ENCODE assay signal across 8 cellular contexts in the genomic region with DNA sequence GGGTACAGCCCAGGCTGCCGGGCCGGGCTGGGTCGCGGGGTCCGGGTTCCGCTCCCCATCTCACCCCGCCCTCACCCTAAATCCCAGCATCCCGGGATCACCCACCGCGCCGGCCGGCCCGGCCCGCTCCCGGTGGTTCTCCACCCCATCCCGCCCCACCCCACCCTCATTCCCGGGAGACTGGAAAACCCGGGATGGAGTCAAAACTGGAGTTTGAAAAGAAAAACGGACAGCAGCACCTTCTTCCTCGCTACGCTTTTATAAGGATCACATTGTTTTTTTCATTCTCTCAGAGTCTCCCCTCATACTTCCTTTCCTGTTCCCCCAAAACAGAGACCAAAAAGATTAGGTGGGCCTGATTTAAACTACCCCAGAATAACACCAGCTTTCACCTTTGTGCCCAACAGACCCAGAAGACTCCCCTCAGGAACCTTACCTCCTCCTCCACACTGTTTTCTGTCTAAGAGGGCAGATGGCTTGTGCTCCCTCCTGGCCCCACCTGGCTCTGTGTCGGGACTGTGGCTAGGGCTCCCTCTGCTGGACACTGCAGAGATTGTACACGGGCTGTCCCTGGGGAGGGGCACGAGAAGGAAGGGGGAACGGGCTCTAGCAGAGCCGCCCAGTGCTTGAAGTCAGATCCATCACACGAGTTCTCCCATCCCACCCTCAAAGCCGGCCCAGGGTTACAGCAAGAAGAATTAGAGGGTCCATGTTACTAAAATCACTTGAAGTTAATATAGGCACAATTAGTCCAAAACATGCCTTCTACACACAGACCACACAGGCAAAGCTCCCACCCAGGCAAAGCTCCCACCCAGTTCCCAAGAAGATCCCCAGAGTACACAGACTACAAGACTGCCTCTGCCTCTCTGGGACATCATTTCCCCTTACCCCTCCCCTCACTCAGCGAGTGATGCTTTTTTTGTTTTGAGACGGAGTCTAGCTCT. TPM values are rescaled to one million over a fixed set of nuclear protein-coding genes. Genes with fewer than 3 reads are reported as not detected.
DNase-seq lines count a peak whose midpoint lies in the region; ATAC-seq and TF ChIP-seq lines count a peak whose summit lies in the region.

No MANE protein-coding gene starts in this region.

- peaks cover 26% of the 10 kb centered on the region for H3K27me3 Mint-ChIP-seq in CD4-positive, alpha-beta T cell

- H3K4me3 ChIP-seq in dorsolateral prefrontal cortex (peak overlapping the region; percentile 37 to 84 (median 65)), lower leg skin (ENCODE audit: low read depth, poor library complexity, severe bottlenecking) (peak overlapping the region; percentile 21)

- peak overlapping the region; percentile 94 for H3K4me3 Mint-ChIP-seq in CD4-positive, alpha-beta T cell

- peak; percentile 82 to 89 (median 84) for DNase-seq in CD4-positive, alpha-beta T cell
- DNase-seq in NCI-H524 treated with DMSO at 0.1 percent for 48 hours (lab: John Stamatoyannopoulos, UW) (peak; percentile 75), dorsolateral prefrontal cortex (peak; percentile 61 to 86 (median 76)), lower leg skin (ENCODE audit: low spot score in 2 of 2) (peak; percentile 76 to 97)
- DNase-seq in activated CD4-positive, alpha-beta T cell treated with anti-CD3 and anti-CD28 coated beads, Interleukin-2, amount 50 U/mL, for 1 hour, result peak; percentile 89
- DNase-seq in stimulated activated CD4-positive, alpha-beta T cell treated with anti-CD3 and anti-CD28 coated beads, Interleukin-4, amount 100 ng/mL, for 4 hours, result peak; percentile 82 to 86

- H3K36me3 Mint-ChIP-seq in CD4-positive, alpha-beta T cell (ENCODE audit: low read depth), result peaks cover 9% of the 10 kb centered on the region

- H3K27me3 ChIP-seq in CD4-positive, alpha-beta T cell (ENCODE audit: control insufficient read depth, insufficient read depth, low read length), result peaks cover 9% of the 10 kb centered on the region
- peaks cover 0 to 15% (median 0%) of the 10 kb centered on the region in 45 donors for H3K27me3 ChIP-seq in dorsolateral prefrontal cortex

- WGBS in lower leg skin, 2 donors, result 6 to 7% methylated on average over 30 of the region's 30 CpGs

- peaks cover 55% of the 10 kb centered on the region for H3K4me1 Mint-ChIP-seq in CD4-positive, alpha-beta T cell (ENCODE audit: low read depth)

- no peaks in the 10 kb centered on the region for H3K9me3 ChIP-seq in CD4-positive, alpha-beta T cell (ENCODE audit: control insufficient read depth, low read length)

- H3K27ac ChIP-seq in CD4-positive, alpha-beta T cell (ENCODE audit: low read depth, low read length), result no peak overlapping the region
- peak overlapping the region in 22 of 59 donors; percentile 17 to 83 (median 62) for H3K27ac ChIP-seq in dorsolateral prefrontal cortex

- no peak for TF ChIP-seq POLR2A in lower leg skin (IDR thresholded peaks at IDR 0.05)

- peak; percentile 92 for TF ChIP-seq CTCF in CD4-positive, alpha-beta T cell (IDR thresholded peaks at IDR 0.05)
- peak; percentile 43 to 96 (median 90) for TF ChIP-seq CTCF in dorsolateral prefrontal cortex (IDR thresholded peaks at IDR 0.05 in 54 of 56, conservative IDR thresholded peaks at IDR 0.05 in 2 of 56; ENCODE audit: low read depth in 1 of 56, partially characterized antibody in 56 of 56)
- TF ChIP-seq CTCF in lower leg skin (IDR thresholded peaks at IDR 0.05), result peak in 1 of 3 donors; percentile 75

- peak overlapping the region; percentile 62 for H3K27ac Mint-ChIP-seq in CD4-positive, alpha-beta T cell

- CTCF ChIA-PET in CD4-positive, alpha-beta T cell (lab: Charles Lee), result interaction anchor here (0.6 to 4.6 kb wide), 8 partner anchors 9 to 83 kb away, joined by 3 to 35 read pairs (median 4); a partner anchor contains a TSS

- ATAC-seq in CD4-positive, alpha-beta T cell (ENCODE audit: poor library complexity), result peak; percentile 71
- peak; percentile 61 for ATAC-seq in GM19328 (IDR thresholded peaks at IDR 0.05; ENCODE audit: unreplicated experiment)
- ATAC-seq in HG03460 (IDR thresholded peaks at IDR 0.05; ENCODE audit: unreplicated experiment), result peak; percentile 63

- intact Hi-C loops in CD4-positive, alpha-beta T cell (cut with DNase I, micrococcal nuclease), result loop anchor here (1.0 to 2.0 kb wide), 2 partner anchors 14 to 249 kb away; no protein-coding TSS in a partner anchor
- intact Hi-C loops in dorsolateral prefrontal cortex (cut with DNase I) (no loop called here), lower leg skin (cut with DNase I; ENCODE audit: low total_unique reads) (loop anchor here (10.0 kb wide), 1 partner anchor 162 kb away; no protein-coding TSS in a partner anchor)

- H3K9me3 Mint-ChIP-seq in CD4-positive, alpha-beta T cell, result no peaks in the 10 kb centered on the region

- POLR2A ChIA-PET in CD4-positive, alpha-beta T cell (lab: Charles Lee), result interaction anchor here (1.0 to 6.5 kb wide), 4 partner anchors 10 to 1495 kb away, joined by 4 to 93 read pairs (median 6); a partner anchor contains a TSS

RNA-seq across cellular contexts. Expression of a gene that starts 3.0 kb away (rescaled TPM):
- total RNA-seq in CD4-positive, alpha-beta T cell, result under 1 TPM; 0.31 to 0.85 TPM
- total RNA-seq in dorsolateral prefrontal cortex, result 10 to 100 TPM in 6 of 120 experiments, 1 to 10 TPM in 88, under 1 TPM in 25, not detected in 1; 0.15 to 12.1 (median 2.1) TPM
- total RNA-seq in lower leg skin, result 10 to 100 TPM in 1 of 4 donors, 1 to 10 TPM in 1, under 1 TPM in 2; 0.19 to 13.4 (median 1.9) TPM

RNA-seq across cellular contexts. Expression of a gene that starts 7.5 kb away (rescaled TPM):
- not detected for total RNA-seq in CD4-positive, alpha-beta T cell
- 1 to 10 TPM in 3 of 120 experiments, under 1 TPM in 26, not detected in 91; 0.17 to 2.6 (median 0.44) TPM for total RNA-seq in dorsolateral prefrontal cortex
- total RNA-seq in lower leg skin, result not detected

RNA-seq across cellular contexts. Expression of a gene that starts 17.1 kb away (rescaled TPM):
- total RNA-seq in CD4-positive, alpha-beta T cell, result 100 to 1,000 TPM; 354 to 370 TPM
- total RNA-seq in dorsolateral prefrontal cortex (10 to 100 TPM in 108 of 120 experiments, 1 to 10 TPM in 12; 7.1 to 28.3 (median 14.6) TPM), lower leg skin (1 to 10 TPM; 2.3 to 6.6 (median 3.1) TPM)

RNA-seq across cellular contexts. Expression of a gene that starts 25.3 kb away (rescaled TPM):
- total RNA-seq in CD4-positive, alpha-beta T cell, result 100 to 1,000 TPM; 203 to 204 TPM
- total RNA-seq in dorsolateral prefrontal cortex, result 100 to 1,000 TPM; 134 to 299 (median 183) TPM
- 100 to 1,000 TPM in 1 of 4 donors, 10 to 100 TPM in 3; 37.7 to 386 (median 51.4) TPM for total RNA-seq in lower leg skin

RNA-seq across cellular contexts. Expression of a gene that starts 28.0 kb away (rescaled TPM):
- total RNA-seq in CD4-positive, alpha-beta T cell, result under 1 TPM; 0.20 to 0.33 TPM
- total RNA-seq in dorsolateral prefrontal cortex (1 to 10 TPM in 1 of 120 experiments, under 1 TPM in 16, not detected in 103; 0.17 to 1.1 (median 0.26) TPM), lower leg skin (not detected)

Comparison
In these comparisons a context has a peak if more than half of its experiments do, and no peak if none do; other contexts are left out.
1. RNA of a gene that starts 17.1 kb away (total RNA-seq): 354 to 370 TPM in CD4-positive, alpha-beta T cell; 7.1 to 28.3 TPM in dorsolateral prefrontal cortex and 2.3 to 6.6 TPM in lower leg skin; every median in the first group is over 10 times any median in the second.
2. intact Hi-C loops: an anchor here in CD4-positive, alpha-beta T cell (1.0 to 2.0 kb wide) and lower leg skin (10.0 kb wide); none called in dorsolateral prefrontal cortex.
3. Peak in every context shown above with its lines, with median percentiles within 50 percentile points of each other: ATAC-seq and DNase-seq.